Comparison of ENCODE assay signal across 8 cellular contexts in the genomic region with DNA sequence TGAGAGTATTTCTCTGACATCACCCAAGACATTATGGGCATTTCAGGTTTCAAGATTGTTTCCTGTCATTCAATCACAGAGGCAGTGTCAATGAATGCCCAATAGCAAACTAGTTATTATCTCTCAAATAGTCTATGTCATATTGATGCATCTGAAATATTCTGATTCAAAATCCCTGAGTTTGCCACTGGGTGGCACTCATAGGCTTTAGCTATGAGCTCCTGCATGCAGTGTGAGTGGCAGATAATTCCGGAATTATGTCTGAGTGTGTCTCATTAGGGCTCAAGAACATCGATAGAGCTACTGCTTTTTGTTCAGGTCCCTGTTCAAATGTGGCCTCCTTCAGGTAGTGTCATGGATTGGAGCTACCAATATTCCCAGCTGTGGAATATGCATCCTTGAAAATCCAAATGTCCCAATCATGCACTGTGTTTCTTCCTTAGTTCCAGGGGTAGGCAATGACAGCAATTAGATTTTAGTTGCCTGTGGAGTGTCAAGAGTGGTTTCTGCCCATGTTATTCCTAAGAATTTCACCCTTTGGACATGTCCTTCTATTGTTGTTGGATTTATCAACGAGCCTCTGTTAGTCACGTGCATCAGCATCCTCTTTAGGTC. TPM values are rescaled to one million over a fixed set of nuclear protein-coding genes. Genes with fewer than 3 reads are reported as not detected.
A peak's percentile ranks its signal among the peaks of the same experiment; 100 is the strongest.
DNase-seq lines count a peak whose midpoint lies in the region; ATAC-seq, FAIRE-seq and TF ChIP-seq lines count a peak whose summit lies in the region.

No MANE protein-coding gene starts in this region.

- peak; percentile 60 for FAIRE-seq in GM18507 (lab: Jason Lieb, UNC)

- H3K27me3 ChIP-seq in ovary: no peaks in the 10 kb centered on the region

- ATAC-seq in GM21390 (IDR thresholded peaks at IDR 0.05; ENCODE audit: unreplicated experiment) (no peak), HG02610 (IDR thresholded peaks at IDR 0.05; ENCODE audit: unreplicated experiment) (no peak)

- DNase-seq in Ammon's horn (ENCODE audit: low spot score): peak; percentile 76
- peak; percentile 14 for DNase-seq in GM18507 (ENCODE audit: extremely low spot score, insufficient read length, low read depth)
- peak; percentile 30 for DNase-seq in NCI-H226
- DNase-seq in activated CD8-positive, alpha-beta memory T cell treated with anti-CD3 and anti-CD28 coated beads, Interleukin-2, amount 50 U/mL, for 24 hours (ENCODE audit: extremely low read depth): peak; percentile 5
- peak; percentile 39 for DNase-seq in fibroblast of the conjunctiva (ENCODE audit: low read depth)
- DNase-seq in ovary: peak in 1 of 5 donors; percentile 27

- no peaks in the 10 kb centered on the region for H3K4me1 ChIP-seq in ovary (ENCODE audit: insufficient read depth)

- no peak for TF ChIP-seq EP300 in ovary (IDR thresholded peaks at IDR 0.05)

- no peaks in the 10 kb centered on the region for H3K36me3 ChIP-seq in ovary

- WGBS in ovary, 3 donors: 39 to 44% (median 43%) methylated on average over 4 of the region's 4 CpGs

- no peak overlapping the region for H3K4me3 ChIP-seq in ovary

- TF ChIP-seq CTCF in ovary (IDR thresholded peaks at IDR 0.05): peak in 2 of 3 donors; percentile 30 to 31

- H3K27ac ChIP-seq in ovary: no peak overlapping the region

- H3K9me3 ChIP-seq in ovary: no peaks in the 10 kb centered on the region

- intact Hi-C loops in ovary (cut with DNase I): loop anchor here in 2 of 4 donors (5.0 kb wide), 1 partner anchor 81 kb away; a partner anchor contains a TSS

- no peak for TF ChIP-seq POLR2A in ovary (IDR thresholded peaks at IDR 0.05)

RNA-seq across cellular contexts. Expression of a gene that starts 7.8 kb away (rescaled TPM):
- total RNA-seq in ovary: not detected
- polyA plus RNA-seq in ovary: not detected

RNA-seq across cellular contexts. Expression of a gene that starts 30.9 kb away (rescaled TPM):
- not detected for total RNA-seq in ovary
- not detected for polyA plus RNA-seq in ovary

RNA-seq across cellular contexts. Expression of a gene that starts 35.9 kb away (rescaled TPM):
- 100 to 1,000 TPM in 3 of 7 donors, 10 to 100 TPM in 4; 57.2 to 111 (median 97.0) TPM for total RNA-seq in ovary
- polyA plus RNA-seq in ovary: 100 to 1,000 TPM in 1 of 2 donors, 10 to 100 TPM in 1; 56.6 to 136 TPM
